ENCODE assay signal across 24 cellular contexts in genomic region chr17:72520665-72521303, GRCh38.
A peak's percentile ranks its signal among the peaks of the same experiment; 100 is the strongest.
DNase-seq lines count a peak whose midpoint lies in the region; ATAC-seq, FAIRE-seq and TF ChIP-seq lines count a peak whose summit lies in the region.
"Had no signal": no experiment of that assay in that cellular context is flagged by ENCODE, and none has a peak within 500 bp of the region (broad histone marks: within the 10 kb centered on the region; RNA-seq: fewer than 3 reads in every experiment).

No MANE protein-coding gene starts in this region.

- TF ChIP-seq CTCF in astrocyte (IDR thresholded peaks at IDR 0.05; ENCODE audit: insufficient read depth, low read depth, low read length) = no peak
- TF ChIP-seq CTCF in transverse colon (IDR thresholded peaks at IDR 0.05) = no peak
- no peak for TF ChIP-seq CTCF in gastroesophageal sphincter (IDR thresholded peaks at IDR 0.05)

- H3K9me3 Mint-ChIP-seq in astrocyte (ENCODE audit: unreplicated experiment) = no peaks in the 10 kb centered on the region
- H3K9me3 Mint-ChIP-seq: activated naive CD4-positive, alpha-beta T cell treated with anti-CD3 and anti-CD28 coated beads, Interleukin-2, amount 50 U/mL, for 72 hours; GM23338; naive thymus-derived CD8-positive, alpha-beta T cell; stimulated activated naive CD8-positive, alpha-beta T cell treated with anti-CD3 and anti-CD28 coated beads, Interleukin-15, amount 100 ng/mL, for 72 hours had no signal

- H3K36me3 ChIP-seq in astrocyte (ENCODE audit: insufficient read depth, low read length) (no peaks in the 10 kb centered on the region), transverse colon (no peaks in the 10 kb centered on the region), gastroesophageal sphincter (no peaks in the 10 kb centered on the region)
- H3K36me3 ChIP-seq: heart right ventricle had no signal

- no peak overlapping the region for H2AFZ ChIP-seq in astrocyte (ENCODE audit: low read depth, low read length)
- H2AFZ ChIP-seq: GM23338, parathyroid adenoma had no signal

- H3K27me3 Mint-ChIP-seq in astrocyte (ENCODE audit: low read depth, unreplicated experiment) = no peaks in the 10 kb centered on the region

- H3K9me3 ChIP-seq in astrocyte (ENCODE audit: insufficient read depth, low read depth, low read length) (no peaks in the 10 kb centered on the region), transverse colon (no peaks in the 10 kb centered on the region), gastroesophageal sphincter (no peaks in the 10 kb centered on the region)
- H3K9me3 ChIP-seq: Caco-2, heart right ventricle had no signal

- peaks cover 29% of the 10 kb centered on the region for H3K4me1 Mint-ChIP-seq in astrocyte (ENCODE audit: low read depth, unreplicated experiment)
- H3K4me1 Mint-ChIP-seq: naive thymus-derived CD8-positive, alpha-beta T cell; stimulated activated naive CD8-positive, alpha-beta T cell treated with anti-CD3 and anti-CD28 coated beads, Interleukin-15, amount 100 ng/mL, for 72 hours had no signal

- H3K27ac ChIP-seq in astrocyte (ENCODE audit: low read depth, low read length) = no peak overlapping the region
- peak overlapping the region; percentile 30 to 89 (median 76) for H3K27ac ChIP-seq in transverse colon
- H3K27ac ChIP-seq in gastroesophageal sphincter = no peak overlapping the region
- H3K27ac ChIP-seq: heart right ventricle, HL-60, parathyroid adenoma had no signal

- no peaks in the 10 kb centered on the region for H3K36me3 Mint-ChIP-seq in astrocyte (ENCODE audit: low read depth, unreplicated experiment)
- H3K36me3 Mint-ChIP-seq: activated naive CD4-positive, alpha-beta T cell treated with anti-CD3 and anti-CD28 coated beads, Interleukin-2, amount 50 U/mL, for 72 hours; naive thymus-derived CD8-positive, alpha-beta T cell had no signal

- WGBS in transverse colon (ENCODE audit: low coverage in 1 of 2), 2 donors = 47 to 52% methylated on average over 3 to 7 of the region's 7 CpGs
- 87 to 90% methylated on average over 3 to 5 of the region's 7 CpGs for WGBS in gastroesophageal sphincter (ENCODE audit: low coverage in 1 of 2), 2 donors

- H3K27ac Mint-ChIP-seq in astrocyte (ENCODE audit: unreplicated experiment) = no peak overlapping the region
- H3K27ac Mint-ChIP-seq: activated naive CD4-positive, alpha-beta T cell treated with anti-CD3 and anti-CD28 coated beads, Interleukin-2, amount 50 U/mL, for 72 hours; GM23338; naive thymus-derived CD8-positive, alpha-beta T cell; stimulated activated naive CD8-positive, alpha-beta T cell treated with anti-CD3 and anti-CD28 coated beads, Interleukin-15, amount 100 ng/mL, for 72 hours had no signal

- TF ChIP-seq EP300 in transverse colon (IDR thresholded peaks at IDR 0.05; ENCODE audit: low read depth) (no peak), gastroesophageal sphincter (IDR thresholded peaks at IDR 0.05) (no peak)

- H3K4me1 ChIP-seq in astrocyte (ENCODE audit: insufficient read depth, low read length) = peaks cover 38% of the 10 kb centered on the region
- H3K4me1 ChIP-seq in transverse colon = peaks cover 0 to 65% (median 34%) of the 10 kb centered on the region in 4 donors
- peaks cover 0 to 3% (median 0%) of the 10 kb centered on the region in 3 donors for H3K4me1 ChIP-seq in gastroesophageal sphincter
- H3K4me1 ChIP-seq: parathyroid adenoma had no signal

- no peak for DNase-seq in astrocyte (ENCODE audit: low read depth)
- no peak for DNase-seq in transverse colon
- DNase-seq in globus pallidus (ENCODE audit: low spot score) = no peak
- DNase-seq in NOMO-1 treated with dmso at 0.1 percent for 144 hours (lab: John Stamatoyannopoulos, UW; ENCODE audit: unreplicated experiment) = no peak
- DNase-seq: activated CD4-positive, CD25-positive, alpha-beta regulatory T cell; AML-193; Caco-2; heart right ventricle; naive thymus-derived CD8-positive, alpha-beta T cell; NCI-H774; stimulated activated CD4-positive, alpha-beta T cell treated with anti-CD3 and anti-CD28 coated beads, Interleukin-2, amount 100 ng/mL, for 24 hours; stimulated activated naive CD8-positive, alpha-beta T cell treated with anti-CD3 and anti-CD28 coated beads, Interleukin-15, amount 100 ng/mL, for 72 hours; T-helper 2 cell had no signal

- no peaks in the 10 kb centered on the region for H3K27me3 ChIP-seq in astrocyte (ENCODE audit: insufficient read depth, low read length)
- H3K27me3 ChIP-seq in transverse colon = no peaks in the 10 kb centered on the region
- peaks cover 30% of the 10 kb centered on the region for H3K27me3 ChIP-seq in gastroesophageal sphincter

- no peak for TF ChIP-seq POLR2A in transverse colon (IDR thresholded peaks at IDR 0.05)
- no peak for TF ChIP-seq POLR2A in gastroesophageal sphincter (IDR thresholded peaks at IDR 0.05)

- no peak overlapping the region for H3K4me3 ChIP-seq in astrocyte (ENCODE audit: insufficient read depth, low read depth, low read length)
- peak overlapping the region in 1 of 4 donors; percentile 18 for H3K4me3 ChIP-seq in transverse colon
- H3K4me3 ChIP-seq in gastroesophageal sphincter = no peak overlapping the region
- H3K4me3 ChIP-seq: GM23338, heart right ventricle, lung had no signal

- ATAC-seq in GM18909 (IDR thresholded peaks at IDR 0.05; ENCODE audit: poor library complexity, unreplicated experiment) (peak; percentile 49), HG03159 (IDR thresholded peaks at IDR 0.05; ENCODE audit: unreplicated experiment) (peak; percentile 57), HG02623 (IDR thresholded peaks at IDR 0.05; ENCODE audit: unreplicated experiment) (no peak), gastroesophageal sphincter (no peak)
- ATAC-seq: activated naive CD4-positive, alpha-beta T cell treated with anti-CD3 and anti-CD28 coated beads, Interleukin-2, amount 50 U/mL, for 72 hours; GM23338; heart right ventricle; naive thymus-derived CD8-positive, alpha-beta T cell; stimulated activated naive CD8-positive, alpha-beta T cell treated with anti-CD3 and anti-CD28 coated beads, Interleukin-15, amount 100 ng/mL, for 72 hours had no signal

- peaks cover 88% of the 10 kb centered on the region for H3K79me2 ChIP-seq in astrocyte (ENCODE audit: insufficient read depth, low read length)
- H3K79me2 ChIP-seq: parathyroid adenoma had no signal

- peaks cover 71% of the 10 kb centered on the region for H4K20me1 ChIP-seq in astrocyte (ENCODE audit: insufficient read depth, low read length)

- FAIRE-seq in astrocyte (lab: Jason Lieb, UNC) = no peak
- FAIRE-seq: colon, endometrium had no signal

- H3K4me3 Mint-ChIP-seq in astrocyte (ENCODE audit: unreplicated experiment) = no peak overlapping the region
- H3K4me3 Mint-ChIP-seq: GM23338; naive thymus-derived CD8-positive, alpha-beta T cell; stimulated activated naive CD8-positive, alpha-beta T cell treated with anti-CD3 and anti-CD28 coated beads, Interleukin-15, amount 100 ng/mL, for 72 hours had no signal

- no peak overlapping the region for H3K9ac ChIP-seq in astrocyte (ENCODE audit: low read length)
- H3K9ac ChIP-seq: parathyroid adenoma had no signal

- H3K4me2 ChIP-seq in astrocyte (ENCODE audit: low read length) = peak overlapping the region; percentile 21
- H3K4me2 ChIP-seq: GM23338 had no signal

- in situ Hi-C loops in transverse colon (cut with MboI; ENCODE audit: low pct_ligation_motif_present in 1 of 4, low pct_unique_long_range_greater_than_20kb in 1 of 4, low sequenced_read_pairs in 3 of 4) = no loop called here

- intact Hi-C loops in transverse colon (cut with DNase I; ENCODE audit: low total_unique reads) = no loop called here

Comparison
In these comparisons a context has a peak if more than half of its experiments do, and no peak if none do; other contexts are left out.
1. ATAC-seq: peak in GM18909 (single experiment) and HG03159 (single experiment); none in HG02623 (single experiment) and gastroesophageal sphincter (single experiment).
2. H3K27ac ChIP-seq: peak in transverse colon (4 of 4); none in astrocyte (single experiment) and gastroesophageal sphincter (0 of 4).